Comparison of ENCODE assay signal across 16 cellular contexts in genomic region chr4:30756553-30756952, GRCh38. TPM values are rescaled to one million over a fixed set of nuclear protein-coding genes. Genes with fewer than 3 reads are reported as not detected.
"Had no signal": no experiment of that assay in that cellular context is flagged by ENCODE, and none has a peak within 500 bp of the region (broad histone marks: within the 10 kb centered on the region; RNA-seq: fewer than 3 reads in every experiment).

No MANE protein-coding gene starts in this region.

- ATAC-seq: activated T-helper 17 cell treated with anti-CD3 and anti-CD28 coated beads, Interleukin-2, amount 50 U/mL, for 72 hours; heart right ventricle; right cardiac atrium; stimulated activated effector memory CD8-positive, alpha-beta T cell treated with anti-CD3 and anti-CD28 coated beads, Interleukin-12 subunit alpha, Interleukin-12 subunit beta, amount 100 ng/mL, for 72 hours; T-helper 17 cell had no signal

- H3K9me3 ChIP-seq: esophagus muscularis mucosa, heart right ventricle, tibial nerve had no signal

- H3K36me3 Mint-ChIP-seq: naive B cell; stimulated activated effector memory CD8-positive, alpha-beta T cell treated with anti-CD3 and anti-CD28 coated beads, Interleukin-12 subunit alpha, Interleukin-12 subunit beta, amount 100 ng/mL, for 72 hours had no signal

- H3K27ac Mint-ChIP-seq: activated B cell treated with CpG ODN at 0.5 μM for 24 hours; activated CD4-positive, alpha-beta T cell treated with anti-CD3 and anti-CD28 coated beads, Interleukin-2, amount 10 ng/mL, durations not matched to agents 24 days and 14 days; activated naive CD4-positive, alpha-beta T cell treated with anti-CD3 and anti-CD28 coated beads for 36 hours; activated T-helper 17 cell treated with anti-CD3 and anti-CD28 coated beads, Interleukin-2, amount 50 U/mL, for 72 hours; dendritic cell treated with granulocyte-macrophage colony-stimulating factor and Interleukin-4, amounts not matched to agents 40 ng/mL and 50 ng/mL, for 4 days; naive B cell; stimulated activated effector memory CD8-positive, alpha-beta T cell treated with anti-CD3 and anti-CD28 coated beads, Interleukin-12 subunit alpha, Interleukin-12 subunit beta, amount 100 ng/mL, for 72 hours; T-helper 17 cell had no signal

- H3K4me3 ChIP-seq: esophagus muscularis mucosa, heart right ventricle, tibial nerve had no signal

- H3K4me1 ChIP-seq: tibial nerve had no signal

- H3K4me1 Mint-ChIP-seq: activated B cell treated with CpG ODN at 0.5 μM for 24 hours; activated CD4-positive, alpha-beta T cell treated with anti-CD3 and anti-CD28 coated beads, Interleukin-2, amount 10 ng/mL, durations not matched to agents 24 days and 14 days; activated T-helper 17 cell treated with anti-CD3 and anti-CD28 coated beads, Interleukin-2, amount 50 U/mL, for 72 hours; naive B cell; stimulated activated effector memory CD8-positive, alpha-beta T cell treated with anti-CD3 and anti-CD28 coated beads, Interleukin-12 subunit alpha, Interleukin-12 subunit beta, amount 100 ng/mL, for 72 hours; T-helper 17 cell had no signal

- H3K36me3 ChIP-seq: esophagus muscularis mucosa, heart right ventricle, tibial nerve had no signal

- H3K27ac ChIP-seq: heart right ventricle, tibial nerve had no signal

- H3K27me3 Mint-ChIP-seq: activated B cell treated with CpG ODN at 0.5 μM for 24 hours; activated CD4-positive, alpha-beta T cell treated with anti-CD3 and anti-CD28 coated beads, Interleukin-2, amount 10 ng/mL, durations not matched to agents 24 days and 14 days; activated T-helper 17 cell treated with anti-CD3 and anti-CD28 coated beads, Interleukin-2, amount 50 U/mL, for 72 hours; dendritic cell treated with granulocyte-macrophage colony-stimulating factor and Interleukin-4, amounts not matched to agents 40 ng/mL and 50 ng/mL, for 4 days; naive B cell; T-helper 17 cell had no signal

- H3K4me3 Mint-ChIP-seq: activated B cell treated with CpG ODN at 0.5 μM for 24 hours; activated CD4-positive, alpha-beta T cell treated with anti-CD3 and anti-CD28 coated beads, Interleukin-2, amount 10 ng/mL, durations not matched to agents 24 days and 14 days; activated naive CD4-positive, alpha-beta T cell treated with anti-CD3 and anti-CD28 coated beads for 36 hours; activated T-helper 17 cell treated with anti-CD3 and anti-CD28 coated beads, Interleukin-2, amount 50 U/mL, for 72 hours; dendritic cell treated with granulocyte-macrophage colony-stimulating factor and Interleukin-4, amounts not matched to agents 40 ng/mL and 50 ng/mL, for 4 days; naive B cell; stimulated activated effector memory CD8-positive, alpha-beta T cell treated with anti-CD3 and anti-CD28 coated beads, Interleukin-12 subunit alpha, Interleukin-12 subunit beta, amount 100 ng/mL, for 72 hours; T-helper 17 cell had no signal

- DNase-seq: activated B cell treated with CpG ODN at 0.5 μM for 24 hours; activated CD4-positive, alpha-beta T cell treated with anti-CD3 and anti-CD28 coated beads, Interleukin-2, amount 10 ng/mL, durations not matched to agents 24 days and 14 days; activated CD8-positive, alpha-beta memory T cell treated with anti-CD3 and anti-CD28 coated beads for 24 hours; activated naive CD4-positive, alpha-beta T cell treated with anti-CD3 and anti-CD28 coated beads for 36 hours; activated T-cell treated with anti-CD3 and anti-CD28 coated beads for 4 hours; cerebellar nuclear complex; heart right ventricle; midbrain; naive B cell; right cardiac atrium; T-helper 17 cell had no signal

- H3K9me3 Mint-ChIP-seq: activated CD4-positive, alpha-beta T cell treated with anti-CD3 and anti-CD28 coated beads, Interleukin-2, amount 10 ng/mL, durations not matched to agents 24 days and 14 days; activated naive CD4-positive, alpha-beta T cell treated with anti-CD3 and anti-CD28 coated beads for 36 hours; activated T-helper 17 cell treated with anti-CD3 and anti-CD28 coated beads, Interleukin-2, amount 50 U/mL, for 72 hours; dendritic cell treated with granulocyte-macrophage colony-stimulating factor and Interleukin-4, amounts not matched to agents 40 ng/mL and 50 ng/mL, for 4 days had no signal

- H3K27me3 ChIP-seq: esophagus muscularis mucosa, heart right ventricle, tibial nerve had no signal

RNA-seq across cellular contexts. Expression of gene PCDH7, which starts 36.4 kb away (rescaled TPM):
- total RNA-seq: activated B cell treated with CpG ODN at 0.5 μM for 24 hours; activated CD4-positive, alpha-beta T cell treated with anti-CD3 and anti-CD28 coated beads, Interleukin-2, amount 10 ng/mL, durations not matched to agents 24 days and 14 days; activated naive CD4-positive, alpha-beta T cell treated with anti-CD3 and anti-CD28 coated beads for 36 hours; activated T-helper 17 cell treated with anti-CD3 and anti-CD28 coated beads, Interleukin-2, amount 50 U/mL, for 72 hours; T-helper 17 cell had no signal
